In the genomic region with DNA sequence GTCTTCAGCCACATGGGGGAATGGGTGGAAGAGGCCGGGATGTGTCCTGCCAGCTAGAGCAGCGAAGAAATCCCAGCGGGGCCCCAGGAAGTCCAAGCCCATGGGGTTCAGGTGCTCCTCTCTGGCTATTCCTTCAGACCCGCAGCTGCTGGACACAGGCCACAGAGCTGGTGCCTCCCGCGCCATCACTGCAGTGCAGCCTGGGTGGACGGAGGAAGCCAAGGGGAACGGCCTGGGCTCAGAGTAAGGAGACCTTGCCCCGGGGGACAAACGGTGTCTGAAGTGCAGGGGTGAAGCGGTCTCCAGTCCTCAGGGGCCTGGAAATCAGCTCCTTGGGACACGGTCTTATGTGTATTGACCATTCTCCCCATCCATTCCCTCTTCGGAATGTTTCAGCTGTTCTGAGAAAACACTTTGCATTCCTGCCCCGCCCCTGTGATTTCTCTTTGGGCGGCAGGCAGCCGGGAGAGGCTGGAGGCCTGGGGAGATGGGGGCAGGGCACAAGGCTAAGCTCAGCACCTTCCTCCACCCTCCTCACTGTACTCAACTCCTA, we compare ENCODE assay signal across 1 cellular context.
TF ChIP-seq lines count a peak whose summit lies in the region.

No MANE protein-coding gene starts in this region.

TF ChIP-seq in A549, 52 proteins besides CTCF, POLR2A, EP300 and RAD21 (continued from another document):
- TF ChIP-seq, protein P1, sequence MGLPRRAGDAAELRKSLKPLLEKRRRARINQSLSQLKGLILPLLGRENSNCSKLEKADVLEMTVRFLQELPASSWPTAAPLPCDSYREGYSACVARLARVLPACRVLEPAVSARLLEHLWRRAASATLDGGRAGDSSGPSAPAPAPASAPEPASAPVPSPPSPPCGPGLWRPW (IDR thresholded peaks at IDR 0.05): no peak
- TF ChIP-seq RNF2 (IDR thresholded peaks at IDR 0.05; ENCODE audit: borderline replicate concordance, low read depth): no peak
- TF ChIP-seq PHF8 (IDR thresholded peaks at IDR 0.05; ENCODE audit: borderline replicate concordance, low read depth): no peak
- TF ChIP-seq CBX2 (IDR thresholded peaks at IDR 0.05; ENCODE audit: borderline replicate concordance, low read depth): no peak
- no peak for TF ChIP-seq SREBF2 (IDR thresholded peaks at IDR 0.05)
